In the genomic region with DNA sequence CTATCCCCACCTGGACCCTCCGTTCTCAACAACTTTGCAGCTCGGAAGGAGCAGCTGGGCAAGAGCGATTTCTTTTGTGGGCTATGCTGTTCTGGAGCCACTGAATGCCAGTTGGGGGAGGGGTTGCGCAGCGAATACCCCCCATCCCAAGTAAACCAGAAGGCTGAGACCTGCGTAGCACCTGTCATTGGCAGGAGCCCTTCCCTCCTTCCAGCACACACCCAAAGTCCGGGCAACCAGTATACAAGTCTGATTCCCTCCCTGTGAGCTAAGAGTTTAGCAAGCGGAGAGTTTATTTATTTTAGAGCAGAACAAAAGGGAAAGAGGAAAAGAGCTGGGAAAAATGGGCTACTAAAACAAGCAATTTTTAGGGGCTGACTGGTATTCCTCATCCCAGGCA, we compare ENCODE assay signal across 1 cellular context.
TF ChIP-seq lines count a peak whose summit lies in the region.

No MANE protein-coding gene starts in this region.

TF ChIP-seq in SK-N-SH treated with all-trans-retinoic acid at 6 μM for 48 hours, 23 proteins besides CTCF, POLR2A, EP300 and RAD21 (continued from another document):
- TF ChIP-seq, protein P1, sequence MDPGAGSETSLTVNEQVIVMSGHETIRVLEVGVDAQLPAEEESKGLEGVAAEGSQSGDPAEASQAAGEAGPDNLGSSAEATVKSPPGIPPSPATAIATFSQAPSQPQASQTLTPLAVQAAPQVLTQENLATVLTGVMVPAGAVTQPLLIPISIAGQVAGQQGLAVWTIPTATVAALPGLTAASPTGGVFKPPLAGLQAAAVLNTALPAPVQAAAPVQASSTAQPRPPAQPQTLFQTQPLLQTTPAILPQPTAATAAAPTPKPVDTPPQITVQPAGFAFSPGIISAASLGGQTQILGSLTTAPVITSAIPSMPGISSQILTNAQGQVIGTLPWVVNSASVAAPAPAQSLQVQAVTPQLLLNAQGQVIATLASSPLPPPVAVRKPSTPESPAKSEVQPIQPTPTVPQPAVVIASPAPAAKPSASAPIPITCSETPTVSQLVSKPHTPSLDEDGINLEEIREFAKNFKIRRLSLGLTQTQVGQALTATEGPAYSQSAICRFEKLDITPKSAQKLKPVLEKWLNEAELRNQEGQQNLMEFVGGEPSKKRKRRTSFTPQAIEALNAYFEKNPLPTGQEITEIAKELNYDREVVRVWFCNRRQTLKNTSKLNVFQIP (CRISPR knock-in tag; IDR thresholded peaks at IDR 0.05; ENCODE audit: borderline replicate concordance, low read depth) = no peak
